27 cellular contexts compared by ENCODE assay signal in the genomic region with DNA sequence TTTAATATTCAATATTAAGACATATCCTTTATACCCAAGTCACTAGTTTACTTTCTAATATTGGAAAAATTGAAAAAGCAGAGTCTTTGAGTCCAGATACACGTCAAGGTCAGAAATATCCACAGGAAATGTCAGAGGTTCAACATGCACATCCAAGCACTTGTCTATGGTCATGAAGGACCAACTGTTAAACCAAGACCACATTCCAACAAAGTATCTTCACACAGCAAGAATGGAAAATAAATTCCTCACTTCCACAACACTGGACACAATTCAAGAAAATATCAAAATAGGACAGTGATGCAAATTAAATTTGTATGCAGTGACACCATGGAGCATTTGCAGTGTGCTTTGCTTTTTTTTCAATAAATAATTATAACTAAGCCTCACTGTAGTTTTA.
"Had no signal": no experiment of that assay in that cellular context is flagged by ENCODE, and none has a peak within 500 bp of the region (broad histone marks: within the 10 kb centered on the region; RNA-seq: fewer than 3 reads in every experiment).

No MANE protein-coding gene starts in this region.

- H3K9ac ChIP-seq: parathyroid adenoma had no signal

- H3K4me1 ChIP-seq: parathyroid adenoma, right lobe of liver, sigmoid colon, stomach, tibial nerve, upper lobe of left lung, vagina had no signal

- H3K27me3 ChIP-seq: neutrophil, ovary, right lobe of liver, sigmoid colon, stomach, thyroid gland, tibial nerve, upper lobe of left lung, vagina had no signal

- ATAC-seq: naive thymus-derived CD4-positive, alpha-beta T cell; natural killer cell; psoas muscle; right cardiac atrium; right lobe of liver; stimulated activated effector memory CD8-positive, alpha-beta T cell treated with anti-CD3 and anti-CD28 coated beads, Interleukin-12 subunit alpha, Interleukin-12 subunit beta, amount 100 ng/mL, for 72 hours; stimulated activated naive B cell treated with anti-CD40 and anti-IgM and Interleukin-4, amounts not matched to agents 10 μg/mL and 1 μg/mL and 100 μg/mL, for 72 hours had no signal

- DNase-seq: naive thymus-derived CD4-positive, alpha-beta T cell; natural killer cell; nucleus accumbens; ovary; posterior cingulate gyrus; psoas muscle; right cardiac atrium; right lobe of liver; sigmoid colon; stimulated activated CD4-positive, alpha-beta T cell treated with anti-CD3 and anti-CD28 coated beads, Interleukin-15, amount 100 ng/mL, for 24 hours; stimulated activated CD4-positive, alpha-beta T cell treated with anti-CD3 and anti-CD28 coated beads, Interleukin-2, amount 100 ng/mL, for 24 hours; stimulated activated CD4-positive, alpha-beta T cell treated with anti-CD3 and anti-CD28 coated beads, Interleukin-2, amount 100 ng/mL, for 48 hours; stimulated activated CD4-positive, alpha-beta T cell treated with anti-CD3 and anti-CD28 coated beads, Interleukin-4, amount 100 ng/mL, for 24 hours; stimulated activated naive B cell treated with anti-CD40 and anti-IgM and Interleukin-4, amounts not matched to agents 10 μg/mL and 1 μg/mL and 100 μg/mL, for 72 hours; stimulated activated naive CD4-positive, alpha-beta T cell treated with Interleukin-2 at 50 U/mL for 16 hours; stomach; thyroid gland; trophoblast cell; upper lobe of left lung had no signal

- H3K79me2 ChIP-seq: parathyroid adenoma had no signal

- H3K36me3 ChIP-seq: neutrophil, ovary, right lobe of liver, sigmoid colon, stomach, thoracic aorta, thyroid gland, tibial nerve, upper lobe of left lung, vagina had no signal

- H3K9me3 ChIP-seq: neutrophil, ovary, psoas muscle, right lobe of liver, sigmoid colon, stomach, thoracic aorta, thyroid gland, tibial nerve, upper lobe of left lung, vagina had no signal

- H2AFZ ChIP-seq: parathyroid adenoma had no signal

- H3K27ac ChIP-seq: neutrophil, ovary, parathyroid adenoma, psoas muscle, right lobe of liver, sigmoid colon, skin epidermis, stomach, thoracic aorta, thyroid gland, tibial nerve, upper lobe of left lung, vagina had no signal

- H3K4me3 ChIP-seq: ovary, psoas muscle, right lobe of liver, sigmoid colon, skin epidermis, smooth muscle cell, stomach, thoracic aorta, thyroid gland, tibial nerve, upper lobe of left lung, vagina had no signal
